In genomic region chr9:125785187-125785840, GRCh38 we compare ENCODE assay signal across 13 cellular contexts. TPM values are rescaled to one million over a fixed set of nuclear protein-coding genes. Genes with fewer than 3 reads are reported as not detected.
A peak's percentile ranks its signal among the peaks of the same experiment; 100 is the strongest.
DNase-seq lines count a peak whose midpoint lies in the region; ATAC-seq and TF ChIP-seq lines count a peak whose summit lies in the region.
"Had no signal": no experiment of that assay in that cellular context is flagged by ENCODE, and none has a peak within 500 bp of the region (broad histone marks: within the 10 kb centered on the region; RNA-seq: fewer than 3 reads in every experiment).

No MANE protein-coding gene starts in this region.

- H3K4me3 Mint-ChIP-seq in IgD-negative memory B cell (no peak overlapping the region), mesothelial cell of epicardium (no peak overlapping the region)

- DNase-seq in activated CD8-positive, alpha-beta memory T cell treated with anti-CD3 and anti-CD28 coated beads, Interleukin-2, amount 50 U/mL, for 48 hours, result peak; percentile 57
- peak; percentile 1 to 16 for DNase-seq in foreskin fibroblast
- peak in 2 of 3 donors; percentile 4 to 9 for DNase-seq in stimulated activated CD4-positive, alpha-beta T cell treated with anti-CD3 and anti-CD28 coated beads, TNF-alpha, amount 100 ng/mL, for 48 hours (ENCODE audit: low read depth in 3 of 3)
- DNase-seq in NCI-H510A treated with DMSO at 0.1 percent for 48 hours (lab: John Stamatoyannopoulos, UW), result no peak
- DNase-seq in inferior parietal cortex (ENCODE audit: extremely low spot score), result no peak
- DNase-seq in mesothelial cell of epicardium (ENCODE audit: low spot score in 2 of 2, unreplicated experiment in 2 of 2), result no peak
- DNase-seq: mucosa of descending colon, NCI-H2081 treated with DMSO at 0.1 percent for 48 hours, WERI-Rb-1 had no signal

- TF ChIP-seq CTCF in foreskin fibroblast (IDR thresholded peaks at IDR 0.05; ENCODE audit: low read depth, low read length), result no peak
- TF ChIP-seq CTCF in mesothelial cell of epicardium (IDR thresholded peaks at IDR 0.05; ENCODE audit: unreplicated experiment), result no peak

- H3K36me3 Mint-ChIP-seq in IgD-negative memory B cell (peaks cover 12% of the 10 kb centered on the region), mesothelial cell of epicardium (peaks cover 41% of the 10 kb centered on the region)

- ATAC-seq in GM18502 (IDR thresholded peaks at IDR 0.05; ENCODE audit: poor library complexity, unreplicated experiment), result no peak
- ATAC-seq: mucosa of descending colon, Panc1 had no signal

- H3K4me1 Mint-ChIP-seq in IgD-negative memory B cell (peaks cover 7 to 16% (median 9%) of the 10 kb centered on the region in 3 donors), mesothelial cell of epicardium (no peaks in the 10 kb centered on the region)

- H3K27ac Mint-ChIP-seq in IgD-negative memory B cell (peak overlapping the region in 2 of 3 donors; percentile 36 to 43), mesothelial cell of epicardium (no peak overlapping the region)

- H3K4me3 ChIP-seq in foreskin fibroblast (ENCODE audit: low read depth in 1 of 2, low read length in 2 of 2), result no peak overlapping the region
- H3K4me3 ChIP-seq: mucosa of descending colon, upper lobe of left lung had no signal

- H3K9me3 Mint-ChIP-seq in IgD-negative memory B cell (no peaks in the 10 kb centered on the region), mesothelial cell of epicardium (peaks cover 14% of the 10 kb centered on the region)

- no peaks in the 10 kb centered on the region for H3K27me3 Mint-ChIP-seq in IgD-negative memory B cell
- no peaks in the 10 kb centered on the region for H3K27me3 Mint-ChIP-seq in mesothelial cell of epicardium (ENCODE audit: low read depth)

RNA-seq across cellular contexts. Expression of gene PBX3, which starts 38.1 kb away (rescaled TPM):
- polyA plus RNA-seq in IgD-negative memory B cell, result 7.2 TPM
- total RNA-seq in mesothelial cell of epicardium, result 60.0 to 74.2 TPM (median 67.0 TPM) in 3 replicates

Comparison
In these comparisons a context has a peak if more than half of its experiments do, and no peak if none do; other contexts are left out.
1. DNase-seq: peak in activated CD8-positive, alpha-beta memory T cell treated with anti-CD3 and anti-CD28 coated beads, Interleukin-2, amount 50 U/mL, for 48 hours (single experiment), foreskin fibroblast (2 of 2) and stimulated activated CD4-positive, alpha-beta T cell treated with anti-CD3 and anti-CD28 coated beads, TNF-alpha, amount 100 ng/mL, for 48 hours (2 of 3); none in NCI-H510A treated with DMSO at 0.1 percent for 48 hours (single experiment), inferior parietal cortex (single experiment) and mesothelial cell of epicardium (0 of 2).